In genomic region chr9:113657765-113658564, GRCh38 we compare ENCODE assay signal across 9 cellular contexts.
A peak's percentile ranks its signal among the peaks of the same experiment; 100 is the strongest.
DNase-seq lines count a peak whose midpoint lies in the region; ATAC-seq and TF ChIP-seq lines count a peak whose summit lies in the region.
"Had no signal": no experiment of that assay in that cellular context is flagged by ENCODE, and none has a peak within 500 bp of the region (broad histone marks: within the 10 kb centered on the region; RNA-seq: fewer than 3 reads in every experiment).

No MANE protein-coding gene starts in this region.

- no peaks in the 10 kb centered on the region for H3K36me3 ChIP-seq in sigmoid colon

- H3K27ac Mint-ChIP-seq in T-helper 17 cell = no peak overlapping the region
- H3K27ac Mint-ChIP-seq: stimulated activated naive CD8-positive, alpha-beta T cell treated with anti-CD3 and anti-CD28 coated beads, Interleukin-15, Interleukin-2, amounts not matched to agents 100 ng/mL and 50 ng/mL, for 24 hours had no signal

- peaks cover 2% of the 10 kb centered on the region for H3K36me3 Mint-ChIP-seq in T-helper 17 cell (ENCODE audit: low read depth)

- DNase-seq in GM12864 (ENCODE audit: low read depth) (peak; percentile 49), NCI-H146 treated with DMSO at 0.1 percent for 48 hours (lab: John Stamatoyannopoulos, UW; ENCODE audit: unreplicated experiment) (peak; percentile 11), T-helper 17 cell (peak; percentile 55 to 72 (median 58)), amygdala (lab: John Stamatoyannopoulos, UW) (peak in 55 of 56 donors; percentile 9 to 86 (median 63)), right cardiac atrium (peak; percentile 85 to 94 (median 92)), sigmoid colon (peak; percentile 91)

- ATAC-seq in HG02588 (IDR thresholded peaks at IDR 0.05; ENCODE audit: unreplicated experiment) (peak; percentile 75), T-helper 17 cell (peak; percentile 89), right cardiac atrium (peak; percentile 69 to 72), HG03457 (IDR thresholded peaks at IDR 0.05; ENCODE audit: unreplicated experiment) (no peak)

- H3K4me1 ChIP-seq in right cardiac atrium (ENCODE audit: control insufficient read depth, insufficient read depth, low read length) = peaks cover 11% of the 10 kb centered on the region
- peaks cover 0 to 19% (median 12%) of the 10 kb centered on the region in 4 donors for H3K4me1 ChIP-seq in sigmoid colon

- TF ChIP-seq CTCF in GM12864 (IDR thresholded peaks at IDR 0.05; ENCODE audit: low read depth, low read length, missing control alignments) = peak; percentile 99
- peak; percentile 92 to 97 (median 95) for TF ChIP-seq CTCF in sigmoid colon (IDR thresholded peaks at IDR 0.05)

- no peak for TF ChIP-seq EP300 in sigmoid colon (IDR thresholded peaks at IDR 0.05)

- H3K27ac ChIP-seq in right cardiac atrium (ENCODE audit: low read length) (no peak overlapping the region), sigmoid colon (no peak overlapping the region)

- no peaks in the 10 kb centered on the region for H3K9me3 ChIP-seq in T-helper 17 cell (ENCODE audit: control insufficient read depth, low read length, poor library complexity, severe bottlenecking)
- no peaks in the 10 kb centered on the region for H3K9me3 ChIP-seq in right cardiac atrium (ENCODE audit: control insufficient read depth, low read length)
- no peaks in the 10 kb centered on the region for H3K9me3 ChIP-seq in sigmoid colon

- peaks cover 41% of the 10 kb centered on the region for H3K27me3 Mint-ChIP-seq in T-helper 17 cell

- H3K4me1 Mint-ChIP-seq in T-helper 17 cell = peaks cover 6% of the 10 kb centered on the region

- H3K4me3 ChIP-seq in GM12864 (ENCODE audit: low read depth, low read length) (no peak overlapping the region), right cardiac atrium (ENCODE audit: low read length) (no peak overlapping the region), sigmoid colon (no peak overlapping the region)

- intact Hi-C loops in right cardiac atrium (cut with DNase I) (loop anchor here in 3 of 4 donors (2.0 to 5.0 kb wide), 3 partner anchors 211 to 226 kb away; no protein-coding TSS in a partner anchor), sigmoid colon (cut with DNase I) (loop anchor here (2.0 to 5.0 kb wide), 2 partner anchors 256 to 383 kb away; partner anchors contain the start of genes ALAD, CDC26 and PRPF4)

- WGBS in right cardiac atrium = 25% methylated on average over 14 of the region's 14 CpGs
- WGBS in sigmoid colon, 2 donors = 30 to 37% methylated on average over 14 of the region's 14 CpGs

- no peaks in the 10 kb centered on the region for H3K27me3 ChIP-seq in right cardiac atrium (ENCODE audit: control insufficient read depth, insufficient read depth)
- H3K27me3 ChIP-seq in sigmoid colon = peaks cover 0 to 7% (median 0%) of the 10 kb centered on the region in 3 donors

- no peak overlapping the region for H3K4me3 Mint-ChIP-seq in T-helper 17 cell
- H3K4me3 Mint-ChIP-seq: stimulated activated naive CD8-positive, alpha-beta T cell treated with anti-CD3 and anti-CD28 coated beads, Interleukin-15, Interleukin-2, amounts not matched to agents 100 ng/mL and 50 ng/mL, for 24 hours had no signal

- TF ChIP-seq POLR2A in sigmoid colon (IDR thresholded peaks at IDR 0.05) = no peak

Comparison
In these comparisons a context has a peak if more than half of its experiments do, and no peak if none do; other contexts are left out.
1. DNase-seq: peak in every context shown above with its lines; median percentile 92 in right cardiac atrium; 91 in sigmoid colon; 63 in amygdala; 58 in T-helper 17 cell; 49 in GM12864; 11 in NCI-H146 treated with DMSO at 0.1 percent for 48 hours.